1 cellular context compared by ENCODE assay signal in genomic region chr19:35928507-35928906, GRCh38.
A peak's percentile ranks its signal among the peaks of the same experiment; 100 is the strongest.
TF ChIP-seq lines count a peak whose summit lies in the region.

No MANE protein-coding gene starts in this region.

TF ChIP-seq in GM12878, 131 proteins besides CTCF, POLR2A, EP300 and RAD21:
- TF ChIP-seq ZBTB11 (CRISPR knock-in tag; IDR thresholded peaks at IDR 0.05) (no peak), NR2C1 (IDR thresholded peaks at IDR 0.05) (no peak), RUNX3 (IDR thresholded peaks at IDR 0.05; ENCODE audit: low read length) (peak; percentile 34; the same call in 1 of the 2 replicates), TCF7 (IDR thresholded peaks at IDR 0.05; ENCODE audit: borderline replicate concordance) (no peak), BACH1 (IDR thresholded peaks at IDR 0.05; ENCODE audit: borderline replicate concordance) (no peak), BCLAF1 (IDR thresholded peaks at IDR 0.05) (no peak), BHLHE40 (IDR thresholded peaks at IDR 0.05; ENCODE audit: borderline replicate concordance in 1 of 2, low read depth in 2 of 2, low read length in 1 of 2) (peak; percentile 77 to 80), MLLT1 (IDR thresholded peaks at IDR 0.05) (0 out of 2 replicates have a peak, but pooled peaks have one; percentile 23), GATAD2B (conservative IDR thresholded peaks at IDR 0.05; ENCODE audit: low read depth) (no peak), ETV6 (conservative IDR thresholded peaks at IDR 0.05 in 1 of 2, IDR thresholded peaks at IDR 0.05 in 1 of 2; ENCODE audit: borderline replicate concordance in 1 of 2, low read depth in 1 of 2) (no peak), USF2 (IDR thresholded peaks at IDR 0.05; ENCODE audit: borderline replicate concordance, low read depth, low read length) (peak; percentile 15; the same call in 1 of the 2 replicates), RAD51 (IDR thresholded peaks at IDR 0.05) (peak; percentile 87), NBN (IDR thresholded peaks at IDR 0.05) (peak; percentile 45; the same call in 1 of the 2 replicates), MEF2B (IDR thresholded peaks at IDR 0.05; ENCODE audit: partially characterized antibody, poor library complexity, severe bottlenecking) (peak; percentile 17), BCL11A (IDR thresholded peaks at IDR 0.05; ENCODE audit: low read depth, low read length) (no peak), SP1 (IDR thresholded peaks at IDR 0.05; ENCODE audit: low read depth, low read length) (no peak), SREBF1 (IDR thresholded peaks at IDR 0.05; ENCODE audit: low read length) (no peak), ZNF384 (IDR thresholded peaks at IDR 0.05; ENCODE audit: borderline replicate concordance, low read depth, low read length) (peak; percentile 71; the same call in 1 of the 2 replicates), CREM (IDR thresholded peaks at IDR 0.05; ENCODE audit: low read depth) (no peak), CHD4 (IDR thresholded peaks at IDR 0.05) (no peak), ATF7 (IDR thresholded peaks at IDR 0.05; ENCODE audit: low read depth) (peak; percentile 65), TCF12 (IDR thresholded peaks at IDR 0.05; ENCODE audit: low read depth, low read length) (no peak), RELB (IDR thresholded peaks at IDR 0.05; ENCODE audit: low read depth) (peak; percentile 74), NKRF (conservative IDR thresholded peaks at IDR 0.05) (no peak), MTA2 (IDR thresholded peaks at IDR 0.05; ENCODE audit: low read depth) (no peak), SPI1 (IDR thresholded peaks at IDR 0.05; ENCODE audit: borderline replicate concordance, insufficient read depth, low read depth, low read length) (no peak), SKIL (IDR thresholded peaks at IDR 0.05; ENCODE audit: low read depth, poor library complexity, severe bottlenecking) (peak; percentile 80), NR2F1 (conservative IDR thresholded peaks at IDR 0.05) (peak; percentile 66)
- TF ChIP-seq, protein P1, sequence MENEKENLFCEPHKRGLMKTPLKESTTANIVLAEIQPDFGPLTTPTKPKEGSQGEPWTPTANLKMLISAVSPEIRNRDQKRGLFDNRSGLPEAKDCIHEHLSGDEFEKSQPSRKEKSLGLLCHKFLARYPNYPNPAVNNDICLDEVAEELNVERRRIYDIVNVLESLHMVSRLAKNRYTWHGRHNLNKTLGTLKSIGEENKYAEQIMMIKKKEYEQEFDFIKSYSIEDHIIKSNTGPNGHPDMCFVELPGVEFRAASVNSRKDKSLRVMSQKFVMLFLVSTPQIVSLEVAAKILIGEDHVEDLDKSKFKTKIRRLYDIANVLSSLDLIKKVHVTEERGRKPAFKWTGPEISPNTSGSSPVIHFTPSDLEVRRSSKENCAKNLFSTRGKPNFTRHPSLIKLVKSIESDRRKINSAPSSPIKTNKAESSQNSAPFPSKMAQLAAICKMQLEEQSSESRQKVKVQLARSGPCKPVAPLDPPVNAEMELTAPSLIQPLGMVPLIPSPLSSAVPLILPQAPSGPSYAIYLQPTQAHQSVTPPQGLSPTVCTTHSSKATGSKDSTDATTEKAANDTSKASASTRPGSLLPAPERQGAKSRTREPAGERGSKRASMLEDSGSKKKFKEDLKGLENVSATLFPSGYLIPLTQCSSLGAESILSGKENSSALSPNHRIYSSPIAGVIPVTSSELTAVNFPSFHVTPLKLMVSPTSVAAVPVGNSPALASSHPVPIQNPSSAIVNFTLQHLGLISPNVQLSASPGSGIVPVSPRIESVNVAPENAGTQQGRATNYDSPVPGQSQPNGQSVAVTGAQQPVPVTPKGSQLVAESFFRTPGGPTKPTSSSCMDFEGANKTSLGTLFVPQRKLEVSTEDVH (IDR thresholded peaks at IDR 0.05; ENCODE audit: low read depth, partially characterized antibody), result peak; percentile 23
- TF ChIP-seq, protein P2, sequence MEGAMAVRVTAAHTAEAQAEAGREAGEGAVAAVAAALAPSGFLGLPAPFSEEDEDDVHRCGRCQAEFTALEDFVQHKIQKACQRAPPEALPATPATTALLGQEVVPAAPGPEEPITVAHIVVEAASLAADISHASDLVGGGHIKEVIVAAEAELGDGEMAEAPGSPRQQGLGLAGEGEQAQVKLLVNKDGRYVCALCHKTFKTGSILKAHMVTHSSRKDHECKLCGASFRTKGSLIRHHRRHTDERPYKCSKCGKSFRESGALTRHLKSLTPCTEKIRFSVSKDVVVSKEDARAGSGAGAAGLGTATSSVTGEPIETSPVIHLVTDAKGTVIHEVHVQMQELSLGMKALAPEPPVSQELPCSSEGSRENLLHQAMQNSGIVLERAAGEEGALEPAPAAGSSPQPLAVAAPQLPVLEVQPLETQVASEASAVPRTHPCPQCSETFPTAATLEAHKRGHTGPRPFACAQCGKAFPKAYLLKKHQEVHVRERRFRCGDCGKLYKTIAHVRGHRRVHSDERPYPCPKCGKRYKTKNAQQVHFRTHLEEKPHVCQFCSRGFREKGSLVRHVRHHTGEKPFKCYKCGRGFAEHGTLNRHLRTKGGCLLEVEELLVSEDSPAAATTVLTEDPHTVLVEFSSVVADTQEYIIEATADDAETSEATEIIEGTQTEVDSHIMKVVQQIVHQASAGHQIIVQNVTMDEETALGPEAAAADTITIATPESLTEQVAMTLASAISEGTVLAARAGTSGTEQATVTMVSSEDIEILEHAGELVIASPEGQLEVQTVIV (IDR thresholded peaks at IDR 0.05; ENCODE audit: borderline replicate concordance, partially characterized antibody), result no peak
- TF ChIP-seq, protein P3, sequence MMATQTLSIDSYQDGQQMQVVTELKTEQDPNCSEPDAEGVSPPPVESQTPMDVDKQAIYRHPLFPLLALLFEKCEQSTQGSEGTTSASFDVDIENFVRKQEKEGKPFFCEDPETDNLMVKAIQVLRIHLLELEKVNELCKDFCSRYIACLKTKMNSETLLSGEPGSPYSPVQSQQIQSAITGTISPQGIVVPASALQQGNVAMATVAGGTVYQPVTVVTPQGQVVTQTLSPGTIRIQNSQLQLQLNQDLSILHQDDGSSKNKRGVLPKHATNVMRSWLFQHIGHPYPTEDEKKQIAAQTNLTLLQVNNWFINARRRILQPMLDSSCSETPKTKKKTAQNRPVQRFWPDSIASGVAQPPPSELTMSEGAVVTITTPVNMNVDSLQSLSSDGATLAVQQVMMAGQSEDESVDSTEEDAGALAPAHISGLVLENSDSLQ (IDR thresholded peaks at IDR 0.05), result peak; percentile 67; the same call in 1 of the 2 replicates
